8 cellular contexts compared by ENCODE assay signal in genomic region chr14:105061428-105062047, GRCh38. TPM values are rescaled to one million over a fixed set of nuclear protein-coding genes. Genes with fewer than 3 reads are reported as not detected.
DNase-seq lines count a peak whose midpoint lies in the region; ATAC-seq, FAIRE-seq and TF ChIP-seq lines count a peak whose summit lies in the region.
"Had no signal": no experiment of that assay in that cellular context is flagged by ENCODE, and none has a peak within 500 bp of the region (broad histone marks: within the 10 kb centered on the region; RNA-seq: fewer than 3 reads in every experiment).

No MANE protein-coding gene starts in this region.

- TF ChIP-seq CTCF in kidney (IDR thresholded peaks at IDR 0.05; ENCODE audit: borderline replicate concordance, extremely low read depth, insufficient read depth) = no peak
- TF ChIP-seq CTCF in progenitor cell of endocrine pancreas (IDR thresholded peaks at IDR 0.05; ENCODE audit: unreplicated experiment) = no peak

- no peaks in the 10 kb centered on the region for H3K27me3 Mint-ChIP-seq in progenitor cell of endocrine pancreas

- H3K9me3 Mint-ChIP-seq in progenitor cell of endocrine pancreas (ENCODE audit: low read depth) = no peaks in the 10 kb centered on the region

- intact Hi-C loops in kidney (cut with DNase I) = no loop called here

- H3K4me3 Mint-ChIP-seq in progenitor cell of endocrine pancreas (ENCODE audit: low read depth) = no peak overlapping the region

- no peak overlapping the region for H3K27ac Mint-ChIP-seq in progenitor cell of endocrine pancreas

- peaks cover 11% of the 10 kb centered on the region for H3K4me1 Mint-ChIP-seq in progenitor cell of endocrine pancreas (ENCODE audit: low read depth)

- DNase-seq in activated T-cell treated with anti-CD3 and anti-CD28 coated beads for 24 hours (ENCODE audit: low read depth) (peak; percentile 54), kidney (peak; percentile 75), progenitor cell of endocrine pancreas (ENCODE audit: low spot score, unreplicated experiment) (no peak), 8988T (no peak)

- H3K9me3 ChIP-seq in kidney (ENCODE audit: control insufficient read depth in 1 of 2, low read length in 2 of 2) (no peaks in the 10 kb centered on the region), subcutaneous abdominal adipose tissue (ENCODE audit: control insufficient read depth in 5 of 5, low read length in 5 of 5) (no peaks in the 10 kb centered on the region)

- H3K36me3 Mint-ChIP-seq in progenitor cell of endocrine pancreas (ENCODE audit: insufficient read depth) = no peaks in the 10 kb centered on the region

- peak; percentile 29 for ATAC-seq in HG02759 (IDR thresholded peaks at IDR 0.05; ENCODE audit: unreplicated experiment)
- no peak for ATAC-seq in HG03025 (IDR thresholded peaks at IDR 0.05; ENCODE audit: low FRiP score, unreplicated experiment)

- H3K36me3 ChIP-seq in kidney (ENCODE audit: control insufficient read depth in 1 of 2, insufficient read depth in 2 of 2, low read length in 2 of 2) (no peaks in the 10 kb centered on the region), subcutaneous abdominal adipose tissue (ENCODE audit: control insufficient read depth in 5 of 5, insufficient read depth in 5 of 5, low read length in 5 of 5) (no peaks in the 10 kb centered on the region)

- H3K4me1 ChIP-seq in kidney (ENCODE audit: control insufficient read depth in 1 of 2, insufficient read depth in 1 of 2, low read depth in 1 of 2, low read length in 2 of 2) (peaks cover 0 to 15% of the 10 kb centered on the region in 2 donors), subcutaneous abdominal adipose tissue (ENCODE audit: control insufficient read depth in 5 of 5, insufficient read depth in 5 of 5, low read length in 5 of 5) (peaks cover 3 to 61% (median 60%) of the 10 kb centered on the region in 5 donors)

- FAIRE-seq in kidney (lab: Jason Lieb, UNC) = no peak

- H3K9ac ChIP-seq in kidney (ENCODE audit: low read length in 2 of 2) (no peak overlapping the region), subcutaneous abdominal adipose tissue (ENCODE audit: low read length in 5 of 5) (peak overlapping the region in 4 of 5 donors; percentile 27 to 66 (median 40))

- H3K4me3 ChIP-seq in kidney (ENCODE audit: low read length in 2 of 2) (no peak overlapping the region), subcutaneous abdominal adipose tissue (ENCODE audit: low read depth in 1 of 5, low read length in 5 of 5) (peak overlapping the region in 2 of 5 donors; percentile 42 to 47)

- peaks cover 0 to 6% (median 0%) of the 10 kb centered on the region in 5 donors for H3K27me3 ChIP-seq in subcutaneous abdominal adipose tissue (ENCODE audit: control insufficient read depth in 5 of 5, insufficient read depth in 4 of 5, low read length in 5 of 5)

- H3K27ac ChIP-seq in kidney (ENCODE audit: low read depth in 2 of 2, low read length in 2 of 2) = peak overlapping the region; percentile 22 to 72
- H3K27ac ChIP-seq in subcutaneous abdominal adipose tissue (ENCODE audit: low read depth, low read length) = peak overlapping the region; percentile 62

RNA-seq across cellular contexts. Expression of gene GPR132, which starts 3.7 kb away (rescaled TPM):
- total RNA-seq in kidney = 4.2 TPM
- polyA plus RNA-seq in kidney (ENCODE audit: insufficient read depth, low read depth, low replicate concordance) = 0.17 TPM
- total RNA-seq in progenitor cell of endocrine pancreas = 0.57 and 0.69 TPM in 2 replicates
- total RNA-seq: LHCN-M2 had no signal

RNA-seq across cellular contexts. Expression of gene CDCA4, which starts 40.7 kb away (rescaled TPM):
- total RNA-seq in kidney = 6.3 TPM
- polyA plus RNA-seq in kidney (ENCODE audit: insufficient read depth, low read depth, low replicate concordance) = 4.1 TPM
- total RNA-seq in progenitor cell of endocrine pancreas = 21.5 and 22.9 TPM in 2 replicates

Comparison
In these comparisons a context has a peak if more than half of its experiments do, and no peak if none do; other contexts are left out.
1. DNase-seq: peak in activated T-cell treated with anti-CD3 and anti-CD28 coated beads for 24 hours (single experiment) and kidney (single experiment); none in progenitor cell of endocrine pancreas (single experiment) and 8988T (single experiment).
2. H3K9ac ChIP-seq: peak in subcutaneous abdominal adipose tissue (4 of 5); none in kidney (0 of 2).